9 cellular contexts compared by ENCODE assay signal in the genomic region with DNA sequence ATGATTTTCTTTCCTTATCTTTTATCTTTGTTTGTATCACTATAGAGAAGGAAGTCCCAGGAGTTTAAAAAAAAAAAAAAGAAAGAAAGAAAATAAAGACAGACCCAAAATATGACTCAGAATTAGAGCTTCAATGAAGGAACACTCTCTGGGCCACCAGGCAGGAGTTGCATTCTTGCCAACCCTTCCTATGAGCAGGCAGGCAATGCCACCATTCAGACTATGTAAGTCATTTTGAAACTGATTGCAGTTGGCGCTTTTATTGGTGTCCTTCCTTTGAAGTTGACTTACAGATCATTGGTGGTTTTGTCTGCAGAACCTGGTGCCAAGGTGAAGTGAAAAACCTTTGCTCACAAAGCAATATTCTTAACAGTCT. TPM values are rescaled to one million over a fixed set of nuclear protein-coding genes. Genes with fewer than 3 reads are reported as not detected.
DNase-seq lines count a peak whose midpoint lies in the region; ATAC-seq lines count a peak whose summit lies in the region.
"Had no signal": no experiment of that assay in that cellular context is flagged by ENCODE, and none has a peak within 500 bp of the region (broad histone marks: within the 10 kb centered on the region; RNA-seq: fewer than 3 reads in every experiment).

No MANE protein-coding gene starts in this region.

- ATAC-seq in HG03457 (IDR thresholded peaks at IDR 0.05; ENCODE audit: unreplicated experiment) (peak; percentile 34), GM19351 (IDR thresholded peaks at IDR 0.05; ENCODE audit: unreplicated experiment) (no peak)
- peak; percentile 70 to 74 for ATAC-seq in stimulated activated naive B cell treated with anti-CD40 and anti-IgM and Interleukin-4, amounts not matched to agents 10 μg/mL and 1 μg/mL and 100 μg/mL, for 72 hours (replicated peaks)
- ATAC-seq: heart left ventricle had no signal

- H3K27me3 Mint-ChIP-seq in activated T-helper 1 cell treated with anti-CD3 and anti-CD28 coated beads, Interleukin-12 subunit alpha, Interleukin-12 subunit beta, Interleukin-2, Interleukin-4 antibody, amounts not matched to agents 30 ng/mL and 10 ng/mL and 1 ng/mL, durations not matched to agents 14 hours and 24 hours and 36 hours (ENCODE audit: insufficient read depth) = no peaks in the 10 kb centered on the region
- peaks cover 0 to 2% of the 10 kb centered on the region in 2 donors for H3K27me3 Mint-ChIP-seq in stimulated activated naive B cell treated with anti-CD40 and anti-IgM and Interleukin-4, amounts not matched to agents 10 μg/mL and 1 μg/mL and 100 μg/mL, for 72 hours

- intact Hi-C loops in activated T-helper 1 cell treated with anti-CD3 and anti-CD28 coated beads, Interleukin-12 subunit alpha, Interleukin-12 subunit beta, Interleukin-2, Interleukin-4 antibody, amounts not matched to agents 30 ng/mL and 10 ng/mL and 1 ng/mL, durations not matched to agents 14 hours and 24 hours and 36 hours (cut with micrococcal nuclease) = no loop called here

- peaks cover 36% of the 10 kb centered on the region for H3K4me1 Mint-ChIP-seq in activated T-helper 1 cell treated with anti-CD3 and anti-CD28 coated beads, Interleukin-12 subunit alpha, Interleukin-12 subunit beta, Interleukin-2, Interleukin-4 antibody, amounts not matched to agents 30 ng/mL and 10 ng/mL and 1 ng/mL, durations not matched to agents 14 hours and 24 hours and 36 hours (ENCODE audit: low read depth)
- H3K4me1 Mint-ChIP-seq in stimulated activated naive B cell treated with anti-CD40 and anti-IgM and Interleukin-4, amounts not matched to agents 10 μg/mL and 1 μg/mL and 100 μg/mL, for 72 hours = peaks cover 17 to 32% of the 10 kb centered on the region in 2 donors

- peak; percentile 15 for DNase-seq in activated naive CD4-positive, alpha-beta T cell treated with Interleukin-2 at 50 U/mL for 16 hours
- no peak for DNase-seq in activated naive CD4-positive, alpha-beta T cell treated with anti-CD3 and anti-CD28 coated beads, Interleukin-2, amount 50 U/mL, for 16 hours
- DNase-seq in activated T-helper 1 cell treated with anti-CD3 and anti-CD28 coated beads, Interleukin-12 subunit alpha, Interleukin-12 subunit beta, Interleukin-2, Interleukin-4 antibody, amounts not matched to agents 30 ng/mL and 10 ng/mL and 1 ng/mL, durations not matched to agents 14 hours and 24 hours and 36 hours (ENCODE audit: low spot score) = no peak
- DNase-seq in stimulated activated naive B cell treated with anti-CD40 and anti-IgM and Interleukin-4, amounts not matched to agents 10 μg/mL and 1 μg/mL and 100 μg/mL, for 72 hours = peak; percentile 27
- no peak for DNase-seq in NCI-H1417 treated with DMSO at 0.1 percent for 48 hours (lab: John Stamatoyannopoulos, UW)
- DNase-seq in stimulated activated naive CD4-positive, alpha-beta T cell (lab: John Stamatoyannopoulos, UW) = no peak
- DNase-seq: heart left ventricle had no signal

- H3K9me3 Mint-ChIP-seq in activated T-helper 1 cell treated with anti-CD3 and anti-CD28 coated beads, Interleukin-12 subunit alpha, Interleukin-12 subunit beta, Interleukin-2, Interleukin-4 antibody, amounts not matched to agents 30 ng/mL and 10 ng/mL and 1 ng/mL, durations not matched to agents 14 hours and 24 hours and 36 hours = no peaks in the 10 kb centered on the region
- no peaks in the 10 kb centered on the region for H3K9me3 Mint-ChIP-seq in stimulated activated naive B cell treated with anti-CD40 and anti-IgM and Interleukin-4, amounts not matched to agents 10 μg/mL and 1 μg/mL and 100 μg/mL, for 72 hours

- H3K36me3 Mint-ChIP-seq in activated T-helper 1 cell treated with anti-CD3 and anti-CD28 coated beads, Interleukin-12 subunit alpha, Interleukin-12 subunit beta, Interleukin-2, Interleukin-4 antibody, amounts not matched to agents 30 ng/mL and 10 ng/mL and 1 ng/mL, durations not matched to agents 14 hours and 24 hours and 36 hours (ENCODE audit: low read depth) = no peaks in the 10 kb centered on the region
- peaks cover 0 to 1% of the 10 kb centered on the region in 2 donors for H3K36me3 Mint-ChIP-seq in stimulated activated naive B cell treated with anti-CD40 and anti-IgM and Interleukin-4, amounts not matched to agents 10 μg/mL and 1 μg/mL and 100 μg/mL, for 72 hours

- H3K27ac Mint-ChIP-seq in activated T-helper 1 cell treated with anti-CD3 and anti-CD28 coated beads, Interleukin-12 subunit alpha, Interleukin-12 subunit beta, Interleukin-2, Interleukin-4 antibody, amounts not matched to agents 30 ng/mL and 10 ng/mL and 1 ng/mL, durations not matched to agents 14 hours and 24 hours and 36 hours = peak overlapping the region; percentile 3
- H3K27ac Mint-ChIP-seq in stimulated activated naive B cell treated with anti-CD40 and anti-IgM and Interleukin-4, amounts not matched to agents 10 μg/mL and 1 μg/mL and 100 μg/mL, for 72 hours = no peak overlapping the region

- H3K4me3 Mint-ChIP-seq in activated T-helper 1 cell treated with anti-CD3 and anti-CD28 coated beads, Interleukin-12 subunit alpha, Interleukin-12 subunit beta, Interleukin-2, Interleukin-4 antibody, amounts not matched to agents 30 ng/mL and 10 ng/mL and 1 ng/mL, durations not matched to agents 14 hours and 24 hours and 36 hours = no peak overlapping the region
- no peak overlapping the region for H3K4me3 Mint-ChIP-seq in stimulated activated naive B cell treated with anti-CD40 and anti-IgM and Interleukin-4, amounts not matched to agents 10 μg/mL and 1 μg/mL and 100 μg/mL, for 72 hours

RNA-seq across cellular contexts. Expression of a gene that starts 50.3 kb away (rescaled TPM):
- 57.3 and 60.4 TPM in 2 replicates for total RNA-seq in activated T-helper 1 cell treated with anti-CD3 and anti-CD28 coated beads, Interleukin-12 subunit alpha, Interleukin-12 subunit beta, Interleukin-2, Interleukin-4 antibody, amounts not matched to agents 30 ng/mL and 10 ng/mL and 1 ng/mL, durations not matched to agents 14 hours and 24 hours and 36 hours

Comparison
In these comparisons a context has a peak if more than half of its experiments do, and no peak if none do; other contexts are left out.
1. DNase-seq: peak in activated naive CD4-positive, alpha-beta T cell treated with Interleukin-2 at 50 U/mL for 16 hours (single experiment) and stimulated activated naive B cell treated with anti-CD40 and anti-IgM and Interleukin-4, amounts not matched to agents 10 μg/mL and 1 μg/mL and 100 μg/mL, for 72 hours (single experiment); none in activated naive CD4-positive, alpha-beta T cell treated with anti-CD3 and anti-CD28 coated beads, Interleukin-2, amount 50 U/mL, for 16 hours (single experiment), activated T-helper 1 cell treated with anti-CD3 and anti-CD28 coated beads, Interleukin-12 subunit alpha, Interleukin-12 subunit beta, Interleukin-2, Interleukin-4 antibody, amounts not matched to agents 30 ng/mL and 10 ng/mL and 1 ng/mL, durations not matched to agents 14 hours and 24 hours and 36 hours (single experiment), NCI-H1417 treated with DMSO at 0.1 percent for 48 hours (single experiment) and stimulated activated naive CD4-positive, alpha-beta T cell (0 of 6).